In genomic region chr15:36877294-36877693, GRCh38 we compare ENCODE assay signal across 1 cellular context.
TF ChIP-seq lines count a peak whose summit lies in the region.

No MANE protein-coding gene starts in this region.

TF ChIP-seq in GM23338, 12 proteins besides CTCF, POLR2A, EP300 and RAD21 (continued from another document):
- TF ChIP-seq ZNF462 (CRISPR knock-in tag; IDR thresholded peaks at IDR 0.05) (no peak), STAT1 (IDR thresholded peaks at IDR 0.05; ENCODE audit: unreplicated experiment) (no peak), POLR2AphosphoS5 (IDR thresholded peaks at IDR 0.05; ENCODE audit: low read depth) (no peak), EZH2phosphoT487 (IDR thresholded peaks at IDR 0.05; ENCODE audit: unreplicated experiment) (no peak), ZNF331 (CRISPR knock-in tag; IDR thresholded peaks at IDR 0.05; ENCODE audit: low read depth) (no peak), JUNB (IDR thresholded peaks at IDR 0.05; ENCODE audit: unreplicated experiment) (no peak), REST (IDR thresholded peaks at IDR 0.05; ENCODE audit: unreplicated experiment) (no peak), EZH2 (IDR thresholded peaks at IDR 0.05; ENCODE audit: low read depth, unreplicated experiment) (no peak), CREB1 (CRISPR knock-in tag; IDR thresholded peaks at IDR 0.05; ENCODE audit: low read depth) (no peak), ZNF114 (CRISPR knock-in tag; IDR thresholded peaks at IDR 0.05) (no peak)
